In genomic region chrX:149504226-149504914, GRCh38 we compare ENCODE assay signal across 7 cellular contexts. TPM values are rescaled to one million over a fixed set of nuclear protein-coding genes. Genes with fewer than 3 reads are reported as not detected.
DNase-seq lines count a peak whose midpoint lies in the region; ATAC-seq, FAIRE-seq and TF ChIP-seq lines count a peak whose summit lies in the region.

No MANE protein-coding gene starts in this region.

- no peaks in the 10 kb centered on the region for H3K79me1 ChIP-seq in H1 (ENCODE audit: low read depth, low read length)

- POLR2A ChIA-PET in activated CD4-positive, alpha-beta memory T cell treated with anti-CD3 and anti-CD28 coated beads, Interleukin-2, amount 10 ng/mL, durations not matched to agents 7 days and 5 days (lab: Charles Lee): interaction anchor here (0.9 to 3.4 kb wide), 5 partner anchors 11 to 120 kb away, joined by 3 to 43 read pairs (median 4); partner anchors contain the start of gene EOLA1
- POLR2A ChIA-PET in H1 (lab: Charles Lee; ENCODE audit: partially characterized antibody): interaction anchor here (0.8 to 1.3 kb wide), 2 partner anchors 13 to 35 kb away, joined by 3 read pairs; no protein-coding TSS in a partner anchor

- H3K4me1 ChIP-seq in H1 (replicated peaks in 1 of 4; ENCODE audit: control insufficient read depth in 3 of 4, insufficient read depth in 4 of 4, low read length in 3 of 4) (peaks cover 0 to 3% (median 0%) of the 10 kb centered on the region in 4 experiments; a peak in 1 of 7 replicates), upper lobe of left lung (peaks cover 0 to 7% (median 4%) of the 10 kb centered on the region in 4 donors)

- peaks cover 3% of the 10 kb centered on the region for H3K27me3 Mint-ChIP-seq in HFFc6 (ENCODE audit: insufficient read depth)
- H3K27me3 Mint-ChIP-seq in activated CD4-positive, alpha-beta memory T cell treated with anti-CD3 and anti-CD28 coated beads, Interleukin-2, amount 10 ng/mL, durations not matched to agents 7 days and 5 days: no peaks in the 10 kb centered on the region
- H3K27me3 Mint-ChIP-seq in natural killer cell treated with Interleukin-12 subunit alpha and Interleukin-12 subunit beta and Interleukin-15 and Interleukin-18, amount 100 ng/mL, for 72 hours: peaks cover 0 to 9% of the 10 kb centered on the region in 2 donors

- peaks cover 7% of the 10 kb centered on the region for H3K4me1 Mint-ChIP-seq in HFFc6 (ENCODE audit: low read depth)
- peaks cover 45% of the 10 kb centered on the region for H3K4me1 Mint-ChIP-seq in activated CD4-positive, alpha-beta memory T cell treated with anti-CD3 and anti-CD28 coated beads, Interleukin-2, amount 10 ng/mL, durations not matched to agents 7 days and 5 days
- H3K4me1 Mint-ChIP-seq in natural killer cell treated with Interleukin-12 subunit alpha and Interleukin-12 subunit beta and Interleukin-15 and Interleukin-18, amount 100 ng/mL, for 72 hours (ENCODE audit: low read depth in 2 of 2): peaks cover 26 to 33% of the 10 kb centered on the region in 2 donors

- H4K91ac ChIP-seq in H1 (replicated peaks; ENCODE audit: insufficient read length, low read length): no peak overlapping the region

- H3K27ac ChIP-seq in H1 (ENCODE audit: low read depth, low read length) (no peak overlapping the region), upper lobe of left lung (peak overlapping the region; percentile 87 to 93 (median 90))

- no peak overlapping the region for H3K14ac ChIP-seq in H1 (ENCODE audit: insufficient read length)

- H3K4me3 ChIP-seq in H1 (ENCODE audit: extremely low read depth in 1 of 4, insufficient read depth in 2 of 4, low read depth in 3 of 4, low read length in 4 of 4): peak overlapping the region in 3 of 4 experiments; percentile 40 to 61 (median 53); a peak in 6 of 8 replicates
- peak overlapping the region; percentile 34 to 73 (median 65) for H3K4me3 ChIP-seq in upper lobe of left lung

- TF ChIP-seq RAD21 in H1 (IDR thresholded peaks at IDR 0.05 in 1 of 2, conservative IDR thresholded peaks at IDR 0.05 in 1 of 2; ENCODE audit: low read depth in 2 of 2, low read length in 2 of 2): peak; percentile 1 to 14; a peak in 1 of 4 replicates

- no peaks in the 10 kb centered on the region for H3K9me3 Mint-ChIP-seq in HFFc6
- H3K9me3 Mint-ChIP-seq in activated CD4-positive, alpha-beta memory T cell treated with anti-CD3 and anti-CD28 coated beads, Interleukin-2, amount 10 ng/mL, durations not matched to agents 7 days and 5 days: no peaks in the 10 kb centered on the region
- H3K9me3 Mint-ChIP-seq in natural killer cell treated with Interleukin-12 subunit alpha and Interleukin-12 subunit beta and Interleukin-15 and Interleukin-18, amount 100 ng/mL, for 72 hours: no peaks in the 10 kb centered on the region

- no peak overlapping the region for H2AK5ac ChIP-seq in H1 (ENCODE audit: low read depth, low read length)

- H2BK15ac ChIP-seq in H1 (ENCODE audit: low read length): no peak overlapping the region

- no peak overlapping the region for H2BK20ac ChIP-seq in H1 (ENCODE audit: low read length)

- in situ Hi-C loops in GM13977 (cut with MboI; ENCODE audit: low pct_unique_long_range_greater_than_20kb, low sequenced_read_pairs, unreplicated experiment): no loop called here

- peak overlapping the region; percentile 95 for H3K4me3 Mint-ChIP-seq in HFFc6
- H3K4me3 Mint-ChIP-seq in activated CD4-positive, alpha-beta memory T cell treated with anti-CD3 and anti-CD28 coated beads, Interleukin-2, amount 10 ng/mL, durations not matched to agents 7 days and 5 days: peak overlapping the region; percentile 98
- peak overlapping the region; percentile 99 for H3K4me3 Mint-ChIP-seq in natural killer cell treated with Interleukin-12 subunit alpha and Interleukin-12 subunit beta and Interleukin-15 and Interleukin-18, amount 100 ng/mL, for 72 hours

- peak overlapping the region in 2 of 4 experiments; percentile 13 to 77; a peak in 5 of 7 replicates for H3K9ac ChIP-seq in H1 (replicated peaks in 1 of 4; ENCODE audit: extremely low read depth in 1 of 4, low read depth in 3 of 4, low read length in 3 of 4)

- H2BK12ac ChIP-seq in H1 (ENCODE audit: low read depth, low read length): 0 out of 2 replicates have a peak overlapping the region, but pooled peaks have one; percentile 27

- H3K9me3 ChIP-seq in H1 (ENCODE audit: insufficient read depth in 2 of 2, low read depth in 1 of 2, low read length in 1 of 2): no peaks in the 10 kb centered on the region
- H3K9me3 ChIP-seq in upper lobe of left lung: no peaks in the 10 kb centered on the region

- peak; percentile 29 to 66 for ATAC-seq in natural killer cell treated with Interleukin-12 subunit alpha and Interleukin-12 subunit beta and Interleukin-15 and Interleukin-18, amount 100 ng/mL, for 72 hours
- ATAC-seq in upper lobe of left lung (ENCODE audit: low FRiP score in 2 of 2): peak; percentile 37 to 64

- peak overlapping the region; percentile 59; the same call in 1 of the 2 replicates for H2AFZ ChIP-seq in H1 (ENCODE audit: low read length)

- H3K56ac ChIP-seq in H1 (replicated peaks; ENCODE audit: insufficient read length, low read depth, low read length): no peak overlapping the region

- 44 to 97% methylated on average over 5 to 9 of the region's 10 CpGs for WGBS in H1 (ENCODE audit: extremely low coverage in 1 of 2, insufficient coverage in 1 of 2, insufficient read length in 1 of 2, insufficient replicate concordance in 2 of 2, low coverage in 1 of 2, low lambda C conversion rate in 2 of 2, missing lambda C conversion rate in 1 of 2), 2 experiments
- 36 to 54% methylated on average over 8 to 10 of the region's 10 CpGs for WGBS in upper lobe of left lung, 2 donors

- no peak overlapping the region for H3K23ac ChIP-seq in H1 (ENCODE audit: insufficient read length)

- peak; percentile 62 for TF ChIP-seq CTCF in GM13977 (IDR thresholded peaks at IDR 0.05; ENCODE audit: extremely low read depth, insufficient read depth, missing control alignments)
- TF ChIP-seq CTCF in HFFc6 (IDR thresholded peaks at IDR 0.05): peak; percentile 64
- TF ChIP-seq CTCF in H1 (IDR thresholded peaks at IDR 0.05; ENCODE audit: control extremely low read depth in 1 of 3, insufficient read depth in 1 of 3, low read depth in 1 of 3, low read length in 3 of 3): peak; percentile 39 to 76 (median 65); a peak in 3 of 4 replicates
- TF ChIP-seq CTCF in upper lobe of left lung (IDR thresholded peaks at IDR 0.05): peak in 5 of 6 experiments; percentile 11 to 46 (median 13)

- H4K20me1 ChIP-seq in H1 (replicated peaks in 1 of 2; ENCODE audit: control insufficient read depth in 1 of 2, insufficient read depth in 2 of 2, low read length in 2 of 2): no peaks in the 10 kb centered on the region

- TF ChIP-seq EP300 in H1 (IDR thresholded peaks at IDR 0.05; ENCODE audit: borderline replicate concordance in 1 of 2, low read depth in 2 of 2, low read length in 2 of 2): no peak
- no peak for TF ChIP-seq EP300 in upper lobe of left lung (IDR thresholded peaks at IDR 0.05)

- no peak overlapping the region for H4K8ac ChIP-seq in H1 (ENCODE audit: extremely low read depth, insufficient read depth, low read length)

- FAIRE-seq in H1 (lab: Jason Lieb, UNC): no peak

- peaks cover 0 to 3% (median 0%) of the 10 kb centered on the region in 4 experiments; a peak in 2 of 7 replicates for H3K27me3 ChIP-seq in H1 (replicated peaks in 1 of 4; ENCODE audit: control insufficient read depth in 3 of 4, extremely low read depth in 1 of 4, insufficient read depth in 3 of 4, low read length in 3 of 4)
- no peaks in the 10 kb centered on the region for H3K27me3 ChIP-seq in upper lobe of left lung

- CTCF ChIA-PET in activated CD4-positive, alpha-beta memory T cell treated with anti-CD3 and anti-CD28 coated beads, Interleukin-2, amount 10 ng/mL, durations not matched to agents 7 days and 5 days (lab: Charles Lee): interaction anchor here (1.0 to 3.3 kb wide), 5 partner anchors 9 to 36 kb away, joined by 3 to 20 read pairs (median 5); partner anchors contain the start of gene EOLA1
- CTCF ChIA-PET in H1 (lab: Charles Lee; ENCODE audit: partially characterized antibody): interaction anchor here (0.6 to 1.3 kb wide), 6 partner anchors 11 to 1070 kb away, joined by 3 to 4 read pairs (median 3); no protein-coding TSS in a partner anchor

- peak overlapping the region; percentile 98 for H3K27ac Mint-ChIP-seq in HFFc6
- peak overlapping the region; percentile 99 for H3K27ac Mint-ChIP-seq in activated CD4-positive, alpha-beta memory T cell treated with anti-CD3 and anti-CD28 coated beads, Interleukin-2, amount 10 ng/mL, durations not matched to agents 7 days and 5 days
- peak overlapping the region; percentile 88 to 94 for H3K27ac Mint-ChIP-seq in natural killer cell treated with Interleukin-12 subunit alpha and Interleukin-12 subunit beta and Interleukin-15 and Interleukin-18, amount 100 ng/mL, for 72 hours

- no peak for TF ChIP-seq POLR2A in H1 (IDR thresholded peaks at IDR 0.05; ENCODE audit: control extremely low read depth in 1 of 2, low read depth in 2 of 2, low read length in 2 of 2)
- TF ChIP-seq POLR2A in upper lobe of left lung (IDR thresholded peaks at IDR 0.05): no peak

- H3K4ac ChIP-seq in H1 (replicated peaks; ENCODE audit: insufficient read length, low read depth, low read length): no peak overlapping the region

- H3K79me2 ChIP-seq in H1 (ENCODE audit: control insufficient read depth in 1 of 2, insufficient read depth in 2 of 2, low read length in 2 of 2): no peaks in the 10 kb centered on the region

- H2BK120ac ChIP-seq in H1 (replicated peaks; ENCODE audit: low read depth, low read length): no peak overlapping the region

- DNase-seq in GM13977 (ENCODE audit: low spot score) (peak; percentile 57), HFFc6 (no peak), NCI-H146 treated with DMSO at 0.1 percent for 48 hours (lab: John Stamatoyannopoulos, UW; ENCODE audit: unreplicated experiment) (peak; percentile 11), H1 (ENCODE audit: low read depth in 1 of 2, low spot score in 2 of 2) (peak in 1 of 2 experiments; percentile 49), upper lobe of left lung (peak in 1 of 2 donors; percentile 49)
- peak; percentile 80 for DNase-seq in activated CD4-positive, alpha-beta memory T cell treated with anti-CD3 and anti-CD28 coated beads, Interleukin-2, amount 10 ng/mL, durations not matched to agents 7 days and 5 days
- no peak for DNase-seq in natural killer cell treated with Interleukin-12 subunit alpha and Interleukin-12 subunit beta and Interleukin-15 and Interleukin-18, amount 100 ng/mL, for 72 hours (ENCODE audit: low spot score)

- no peak overlapping the region for H4K5ac ChIP-seq in H1 (ENCODE audit: insufficient read length, low read depth, low read length)

- H3K23me2 ChIP-seq in H1 (ENCODE audit: low read depth, low read length): peaks cover 6% of the 10 kb centered on the region; the same call in 1 of the 2 replicates

- H2BK5ac ChIP-seq in H1 (ENCODE audit: low read depth, low read length): no peak overlapping the region

- no peak overlapping the region for H3K18ac ChIP-seq in H1 (ENCODE audit: extremely low read depth, low read length)

- no peaks in the 10 kb centered on the region; the same call in 1 of the 2 replicates for H3K36me3 Mint-ChIP-seq in HFFc6 (ENCODE audit: low read depth)
- H3K36me3 Mint-ChIP-seq in activated CD4-positive, alpha-beta memory T cell treated with anti-CD3 and anti-CD28 coated beads, Interleukin-2, amount 10 ng/mL, durations not matched to agents 7 days and 5 days (ENCODE audit: low read depth): peaks cover 31% of the 10 kb centered on the region
- peaks cover 6% of the 10 kb centered on the region for H3K36me3 Mint-ChIP-seq in natural killer cell treated with Interleukin-12 subunit alpha and Interleukin-12 subunit beta and Interleukin-15 and Interleukin-18, amount 100 ng/mL, for 72 hours

- peak overlapping the region; percentile 67 to 70 for H3K4me2 ChIP-seq in H1 (ENCODE audit: insufficient read depth in 1 of 2, low read depth in 2 of 2, low read length in 2 of 2)

- H3K36me3 ChIP-seq in H1 (ENCODE audit: control insufficient read depth in 2 of 4, insufficient read depth in 4 of 4, low read length in 3 of 4): peaks cover 0 to 4% (median 0%) of the 10 kb centered on the region in 4 experiments; a peak in 4 of 8 replicates
- H3K36me3 ChIP-seq in upper lobe of left lung: peaks cover 0 to 24% (median 0%) of the 10 kb centered on the region in 4 donors

RNA-seq across cellular contexts. Expression of gene IDS, which starts 0.7 kb away (rescaled TPM):
- total RNA-seq in HFFc6 (2021; fragmentation: NEBNext Ultra II Directional; extraction: Animal tissue kit (Norgen Biotek cat#: 25700)): 10 to 100 TPM; 38.4 to 70.9 (median 55.1) TPM
- total RNA-seq in activated CD4-positive, alpha-beta memory T cell treated with anti-CD3 and anti-CD28 coated beads, Interleukin-2, amount 10 ng/mL, durations not matched to agents 7 days and 5 days: 100 to 1,000 TPM; 114 to 116 TPM
- 18.0 and 19.9 TPM in 2 replicates for total RNA-seq in H1 (2021; fragmentation: NEBNext Ultra II Directional; extraction: Animal tissue kit (Norgen Biotek cat#: 25700))
- 17.9 and 20.7 TPM in 2 replicates for polyA plus RNA-seq in H1 (2011; rRNA removed)
- polyA plus RNA-seq in H1 (2011; cell fraction: cytosol; rRNA removed): 13.1 TPM
- polyA plus RNA-seq in H1 (2011; cell fraction: nucleus; rRNA removed): 61.6 TPM
- polyA plus RNA-seq in H1 (2012, experiment 1 of 2): 13.3 to 19.4 TPM (median 15.5 TPM) in 4 replicates
- 8.5 TPM for polyA plus RNA-seq in H1 (2012, experiment 2 of 2)
- polyA plus RNA-seq in H1 (2013, experiment 1 of 2): 23.0 TPM
- 19.6 TPM for polyA plus RNA-seq in H1 (2013, experiment 2 of 2)
- 31.2 and 54.4 TPM in 2 replicates for polyA minus RNA-seq in H1 (2011; rRNA and poly(A)+ RNA removed)
- 16.1 TPM for polyA minus RNA-seq in H1 (2011; cell fraction: cytosol; rRNA and poly(A)+ RNA removed)
- 42.4 TPM for polyA minus RNA-seq in H1 (2011; cell fraction: nucleus; rRNA and poly(A)+ RNA removed)
- 100 to 1,000 TPM in 1 of 2 donors, 10 to 100 TPM in 1; 96.0 to 129 TPM for total RNA-seq in natural killer cell treated with Interleukin-12 subunit alpha and Interleukin-12 subunit beta and Interleukin-15 and Interleukin-18, amount 100 ng/mL, for 72 hours
- 100 to 1,000 TPM in 3 of 6 donors, 10 to 100 TPM in 3; 77.5 to 130 (median 97.5) TPM for total RNA-seq in upper lobe of left lung

RNA-seq across cellular contexts. Expression of gene EOLA1, which starts 36.4 kb away (rescaled TPM):
- total RNA-seq in HFFc6 (2021; fragmentation: NEBNext Ultra II Directional; extraction: Animal tissue kit (Norgen Biotek cat#: 25700)): 10 to 100 TPM; 11.3 to 15.4 (median 13.6) TPM
- total RNA-seq in activated CD4-positive, alpha-beta memory T cell treated with anti-CD3 and anti-CD28 coated beads, Interleukin-2, amount 10 ng/mL, durations not matched to agents 7 days and 5 days: 10 to 100 TPM; 31.8 to 36.4 TPM
- total RNA-seq in H1 (2021; fragmentation: NEBNext Ultra II Directional; extraction: Animal tissue kit (Norgen Biotek cat#: 25700)): 7.2 and 7.6 TPM in 2 replicates
- 3.3 and 5.4 TPM in 2 replicates for polyA plus RNA-seq in H1 (2011; rRNA removed)
- polyA plus RNA-seq in H1 (2011; cell fraction: cytosol; rRNA removed): 5.1 TPM
- 5.3 TPM for polyA plus RNA-seq in H1 (2011; cell fraction: nucleus; rRNA removed)
- polyA plus RNA-seq in H1 (2012, experiment 1 of 2): 6.4 to 8.1 TPM (median 7.5 TPM) in 4 replicates
- polyA plus RNA-seq in H1 (2012, experiment 2 of 2): 7.9 TPM
- polyA plus RNA-seq in H1 (2013, experiment 1 of 2): 3.1 TPM
- 3.1 TPM for polyA plus RNA-seq in H1 (2013, experiment 2 of 2)
- polyA minus RNA-seq in H1 (2011; rRNA and poly(A)+ RNA removed): 4.7 and 12.0 TPM in 2 replicates
- 4.6 TPM for polyA minus RNA-seq in H1 (2011; cell fraction: cytosol; rRNA and poly(A)+ RNA removed)
- 6.5 TPM for polyA minus RNA-seq in H1 (2011; cell fraction: nucleus; rRNA and poly(A)+ RNA removed)
- 10 to 100 TPM; 32.1 to 35.0 TPM for total RNA-seq in natural killer cell treated with Interleukin-12 subunit alpha and Interleukin-12 subunit beta and Interleukin-15 and Interleukin-18, amount 100 ng/mL, for 72 hours
- 10 to 100 TPM; 12.2 to 30.5 (median 17.2) TPM for total RNA-seq in upper lobe of left lung

RNA-seq across cellular contexts. Expression of gene HSFX3, which starts 45.4 kb away (rescaled TPM):
- not detected for total RNA-seq in HFFc6 (2021; fragmentation: NEBNext Ultra II Directional; extraction: Animal tissue kit (Norgen Biotek cat#: 25700))
- total RNA-seq in activated CD4-positive, alpha-beta memory T cell treated with anti-CD3 and anti-CD28 coated beads, Interleukin-2, amount 10 ng/mL, durations not matched to agents 7 days and 5 days: not detected
- total RNA-seq in H1 (2021; fragmentation: NEBNext Ultra II Directional; extraction: Animal tissue kit (Norgen Biotek cat#: 25700)): not detected in 2 replicates
- not detected in 2 replicates for polyA plus RNA-seq in H1 (2011; rRNA removed)
- not detected for polyA plus RNA-seq in H1 (2011; cell fraction: cytosol; rRNA removed)
- not detected for polyA plus RNA-seq in H1 (2011; cell fraction: nucleus; rRNA removed)
- polyA plus RNA-seq in H1 (2012, experiment 1 of 2): not detected in 4 replicates
- polyA plus RNA-seq in H1 (2012, experiment 2 of 2): not detected
- polyA plus RNA-seq in H1 (2013, experiment 1 of 2): not detected
- polyA plus RNA-seq in H1 (2013, experiment 2 of 2): not detected
- not detected in 2 replicates for polyA minus RNA-seq in H1 (2011; rRNA and poly(A)+ RNA removed)
- not detected for polyA minus RNA-seq in H1 (2011; cell fraction: cytosol; rRNA and poly(A)+ RNA removed)
- not detected for polyA minus RNA-seq in H1 (2011; cell fraction: nucleus; rRNA and poly(A)+ RNA removed)
- not detected for total RNA-seq in natural killer cell treated with Interleukin-12 subunit alpha and Interleukin-12 subunit beta and Interleukin-15 and Interleukin-18, amount 100 ng/mL, for 72 hours
- not detected for total RNA-seq in upper lobe of left lung

Comparison
In these comparisons a context has a peak if more than half of its experiments do, and no peak if none do; other contexts are left out.
1. DNase-seq: peak in GM13977 (single experiment), NCI-H146 treated with DMSO at 0.1 percent for 48 hours (single experiment) and activated CD4-positive, alpha-beta memory T cell treated with anti-CD3 and anti-CD28 coated beads, Interleukin-2, amount 10 ng/mL, durations not matched to agents 7 days and 5 days (single experiment); none in HFFc6 (single experiment) and natural killer cell treated with Interleukin-12 subunit alpha and Interleukin-12 subunit beta and Interleukin-15 and Interleukin-18, amount 100 ng/mL, for 72 hours (single experiment).
2. CTCF ChIP-seq: peak in every context shown above with its lines; median percentile 65 in H1; 64 in HFFc6; 62 in GM13977; 13 in upper lobe of left lung.
3. Peak in every context shown above with its lines, with median percentiles within 50 percentile points of each other: H3K27ac Mint-ChIP-seq and H3K4me3 Mint-ChIP-seq.